ENCODE assay signal across 24 cellular contexts in the genomic region with DNA sequence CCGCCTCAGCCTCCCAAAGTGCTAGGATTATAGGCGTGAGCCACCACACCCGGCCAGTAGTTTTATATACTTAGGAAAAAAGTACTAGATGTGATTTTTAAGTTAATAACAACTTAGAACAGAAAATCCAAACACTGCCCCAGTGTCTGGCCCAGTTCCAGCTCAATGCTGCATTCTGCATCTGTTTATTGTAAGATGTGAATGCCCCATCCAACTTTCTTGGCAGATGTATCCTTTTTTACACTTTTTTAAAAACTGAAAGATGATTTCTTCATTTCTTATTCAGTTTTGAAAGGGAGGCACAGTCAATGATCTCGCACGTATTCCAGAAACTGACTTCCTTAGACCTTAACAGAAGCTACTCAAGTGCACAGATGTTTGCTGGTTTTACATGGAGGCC.
A peak's percentile ranks its signal among the peaks of the same experiment; 100 is the strongest.
DNase-seq lines count a peak whose midpoint lies in the region; ATAC-seq, FAIRE-seq and TF ChIP-seq lines count a peak whose summit lies in the region.
"Had no signal": no experiment of that assay in that cellular context is flagged by ENCODE, and none has a peak within 500 bp of the region (broad histone marks: within the 10 kb centered on the region; RNA-seq: fewer than 3 reads in every experiment).

No MANE protein-coding gene starts in this region.

- no peak for FAIRE-seq in D721Med (lab: Jason Lieb, UNC)
- FAIRE-seq: A549, GM12878, H54 had no signal

- H4K20me1 ChIP-seq in hepatocyte (ENCODE audit: insufficient read depth, poor library complexity, severe bottlenecking): no peaks in the 10 kb centered on the region

- H3K4me1 ChIP-seq in adipocyte (ENCODE audit: control insufficient read depth, insufficient read depth, low read length) (peaks cover 2% of the 10 kb centered on the region), hepatocyte (ENCODE audit: insufficient read depth) (no peaks in the 10 kb centered on the region)
- H3K4me1 ChIP-seq: A549, Caco-2, HAP-1 had no signal

- no peaks in the 10 kb centered on the region for H3K36me3 Mint-ChIP-seq in activated naive CD8-positive, alpha-beta T cell treated with anti-CD3 and anti-CD28 coated beads for 36 hours
- H3K36me3 Mint-ChIP-seq: CD4-positive, CD25-positive, alpha-beta regulatory T cell; CD8-positive, alpha-beta T cell had no signal

- no peak overlapping the region for H3K9ac ChIP-seq in adipocyte (ENCODE audit: low read length)

- H3K4me3 Mint-ChIP-seq in activated naive CD8-positive, alpha-beta T cell treated with anti-CD3 and anti-CD28 coated beads for 36 hours: no peak overlapping the region
- H3K4me3 Mint-ChIP-seq: CD4-positive, CD25-positive, alpha-beta regulatory T cell; CD8-positive, alpha-beta T cell; HFFc6 had no signal

- H3K9me2 ChIP-seq in hepatocyte (replicated peaks; ENCODE audit: insufficient read depth): no peaks in the 10 kb centered on the region

- DNase-seq in AG10803 (ENCODE audit: low read depth) (peak; percentile 25), adipocyte (ENCODE audit: low read depth) (peak; percentile 51), fibroblast of pulmonary artery (ENCODE audit: low read depth) (peak; percentile 42), hepatocyte (ENCODE audit: low spot score) (peak; percentile 34), CD1c-positive myeloid dendritic cell (ENCODE audit: extremely low spot score) (no peak), D721Med (ENCODE audit: insufficient read length, low spot score) (no peak)
- no peak for DNase-seq in activated naive CD8-positive, alpha-beta T cell treated with anti-CD3 and anti-CD28 coated beads for 36 hours
- DNase-seq: ACHN; C1 segment of cervical spinal cord; Caco-2; CD4-positive, CD25-positive, alpha-beta regulatory T cell; CD8-positive, alpha-beta T cell; DMS 273 treated with DMSO at 0.1 percent for 48 hours; DMS79; EL; GDM1; GOT3; HFFc6 had no signal

- H3K4me3 ChIP-seq in AG10803 (ENCODE audit: low read length) (no peak overlapping the region), adipocyte (ENCODE audit: low read length) (no peak overlapping the region), fibroblast of pulmonary artery (replicated peaks; ENCODE audit: low read depth, low read length) (no peak overlapping the region), hepatocyte (no peak overlapping the region)
- H3K4me3 ChIP-seq: A549, GM12878, HAP-1 had no signal

- no peak overlapping the region for H3K27ac ChIP-seq in hepatocyte
- H3K27ac ChIP-seq: 22Rv1, A549 had no signal

- no peaks in the 10 kb centered on the region for H3K79me2 ChIP-seq in hepatocyte

- no peaks in the 10 kb centered on the region for H3K27me3 ChIP-seq in adipocyte (replicated peaks; ENCODE audit: control insufficient read depth, insufficient read depth, low read length)
- no peaks in the 10 kb centered on the region for H3K27me3 ChIP-seq in hepatocyte

- H3K27me3 Mint-ChIP-seq in activated naive CD8-positive, alpha-beta T cell treated with anti-CD3 and anti-CD28 coated beads for 36 hours: peaks cover 5% of the 10 kb centered on the region

- H3K36me3 ChIP-seq in adipocyte (ENCODE audit: control insufficient read depth, insufficient read depth, low read length, severe bottlenecking) (no peaks in the 10 kb centered on the region), hepatocyte (replicated peaks; ENCODE audit: insufficient read depth, low read depth) (no peaks in the 10 kb centered on the region)
- H3K36me3 ChIP-seq: HAP-1 had no signal

- no peak overlapping the region for H3K4me2 ChIP-seq in hepatocyte
- H3K4me2 ChIP-seq: A549 had no signal

- H3K9me3 Mint-ChIP-seq in activated naive CD8-positive, alpha-beta T cell treated with anti-CD3 and anti-CD28 coated beads for 36 hours: no peaks in the 10 kb centered on the region
- H3K9me3 Mint-ChIP-seq: CD8-positive, alpha-beta T cell; HFFc6 had no signal

- no peak overlapping the region for H2AFZ ChIP-seq in hepatocyte

- TF ChIP-seq CTCF in AG10803 (conservative IDR thresholded peaks at IDR 0.05; ENCODE audit: low read length) (no peak), fibroblast of pulmonary artery (IDR thresholded peaks at IDR 0.05; ENCODE audit: low read length, missing control alignments) (no peak), hepatocyte (IDR thresholded peaks at IDR 0.05; ENCODE audit: poor library complexity) (no peak), D721Med (IDR thresholded peaks at IDR 0.05; ENCODE audit: insufficient read depth, missing control alignments) (no peak)

- H3K4me1 Mint-ChIP-seq in activated naive CD8-positive, alpha-beta T cell treated with anti-CD3 and anti-CD28 coated beads for 36 hours: no peaks in the 10 kb centered on the region
- H3K4me1 Mint-ChIP-seq: CD4-positive, CD25-positive, alpha-beta regulatory T cell had no signal

- H3K27ac Mint-ChIP-seq in activated naive CD8-positive, alpha-beta T cell treated with anti-CD3 and anti-CD28 coated beads for 36 hours: no peak overlapping the region
- H3K27ac Mint-ChIP-seq: CD4-positive, CD25-positive, alpha-beta regulatory T cell; CD8-positive, alpha-beta T cell; HFFc6 had no signal

- H3K9me3 ChIP-seq in adipocyte (ENCODE audit: control insufficient read depth, low read length) (no peaks in the 10 kb centered on the region), hepatocyte (ENCODE audit: low read depth) (no peaks in the 10 kb centered on the region)
- H3K9me3 ChIP-seq: A549, Caco-2, HAP-1 had no signal

- 64% methylated on average over 5 of the region's 5 CpGs for WGBS in hepatocyte (ENCODE audit: low lambda C conversion rate, missing lambda C conversion rate)

- ATAC-seq in GM19023 (IDR thresholded peaks at IDR 0.05; ENCODE audit: unreplicated experiment): no peak
- ATAC-seq: A549; CD8-positive, alpha-beta T cell; GM12878 had no signal

Comparison
In these comparisons a context has a peak if more than half of its experiments do, and no peak if none do; other contexts are left out.
1. DNase-seq: peak in AG10803 (single experiment), adipocyte (single experiment), fibroblast of pulmonary artery (single experiment) and hepatocyte (single experiment); none in activated naive CD8-positive, alpha-beta T cell treated with anti-CD3 and anti-CD28 coated beads for 36 hours (single experiment), CD1c-positive myeloid dendritic cell (single experiment) and D721Med (single experiment).